8 cellular contexts compared by ENCODE assay signal in genomic region chr12:123364532-123365140, GRCh38. TPM values are rescaled to one million over a fixed set of nuclear protein-coding genes. Genes with fewer than 3 reads are reported as not detected.
DNase-seq lines count a peak whose midpoint lies in the region; ATAC-seq and TF ChIP-seq lines count a peak whose summit lies in the region.

TSS of gene SBNO1 (minus strand) at chr12:123364847. CDS start at chr12:123350441, 14,406 bp downstream.

- ATAC-seq in HG03103 (IDR thresholded peaks at IDR 0.05; ENCODE audit: low read depth, unreplicated experiment), result peak; percentile 22

- TF ChIP-seq CTCF in 22Rv1 (IDR thresholded peaks at IDR 0.05), result no peak

- TF ChIP-seq POLR2A in GM18526 (IDR thresholded peaks at IDR 0.05; ENCODE audit: extremely low read depth, insufficient read length), result peak; percentile 85

- DNase-seq in NCI-H345 treated with DMSO at 0.1 percent for 48 hours (lab: John Stamatoyannopoulos, UW; ENCODE audit: unreplicated experiment), result peak; percentile 64
- peak; percentile 81 to 90 (median 88) for DNase-seq in activated CD4-positive, CD25-positive, alpha-beta regulatory T cell (lab: John Stamatoyannopoulos, UW)
- peak; percentile 95 for DNase-seq in cerebellum (ENCODE audit: low spot score)
- DNase-seq in stimulated activated CD4-positive, alpha-beta T cell treated with anti-CD3 and anti-CD28 coated beads, Interleukin-1b, Interleukin-23, amount 100 ng/mL, for 4 hours (ENCODE audit: low read depth in 2 of 2), result peak; percentile 85 to 89

- H3K27me3 ChIP-seq in layer of hippocampus (ENCODE audit: control insufficient read depth, insufficient read depth, low read length), result no peaks in the 10 kb centered on the region

- H3K27ac ChIP-seq in 22Rv1 (peak within 1 kb of the TSS; percentile 98), layer of hippocampus (ENCODE audit: low read depth, low read length) (peak within 1 kb of the TSS; percentile 99)

RNA-seq across cellular contexts. Expression of gene SBNO1, which starts in this region (rescaled TPM):
- total RNA-seq in cerebellum, result 30.8 TPM

Comparison
In these comparisons a context has a peak if more than half of its experiments do, and no peak if none do; other contexts are left out.
1. Peak in every context shown above with its lines: DNase-seq, ATAC-seq and H3K27ac ChIP-seq.